ENCODE assay signal across 11 cellular contexts in genomic region chr10:43905502-43906236, GRCh38.
DNase-seq lines count a peak whose midpoint lies in the region; ATAC-seq, FAIRE-seq and TF ChIP-seq lines count a peak whose summit lies in the region.
"Had no signal": no experiment of that assay in that cellular context is flagged by ENCODE, and none has a peak within 500 bp of the region (broad histone marks: within the 10 kb centered on the region; RNA-seq: fewer than 3 reads in every experiment).

No MANE protein-coding gene starts in this region.

- H3K4me2 ChIP-seq in astrocyte (ENCODE audit: low read length): no peak overlapping the region

- TF ChIP-seq CTCF in astrocyte (IDR thresholded peaks at IDR 0.05; ENCODE audit: insufficient read depth, low read depth, low read length) (no peak), gastroesophageal sphincter (IDR thresholded peaks at IDR 0.05) (no peak), nephron (IDR thresholded peaks at IDR 0.05; ENCODE audit: unreplicated experiment in 3 of 3) (no peak), vagina (IDR thresholded peaks at IDR 0.05) (no peak), tibial nerve (IDR thresholded peaks at IDR 0.05) (no peak)

- H3K9me3 Mint-ChIP-seq in astrocyte (ENCODE audit: unreplicated experiment) (peaks cover 2% of the 10 kb centered on the region), nephron (no peaks in the 10 kb centered on the region)
- H3K9me3 Mint-ChIP-seq in naive thymus-derived CD4-positive, alpha-beta T cell: no peaks in the 10 kb centered on the region

- H3K36me3 ChIP-seq in astrocyte (ENCODE audit: insufficient read depth, low read length) (no peaks in the 10 kb centered on the region), gastroesophageal sphincter (no peaks in the 10 kb centered on the region), vagina (no peaks in the 10 kb centered on the region), tibial nerve (no peaks in the 10 kb centered on the region)
- no peaks in the 10 kb centered on the region for H3K36me3 ChIP-seq in naive thymus-derived CD4-positive, alpha-beta T cell (ENCODE audit: control insufficient read depth in 2 of 3, insufficient read depth in 3 of 3, low read length in 3 of 3)

- H3K27me3 ChIP-seq in astrocyte (ENCODE audit: insufficient read depth, low read length) (no peaks in the 10 kb centered on the region), gastroesophageal sphincter (no peaks in the 10 kb centered on the region), vagina (no peaks in the 10 kb centered on the region), tibial nerve (no peaks in the 10 kb centered on the region)
- H3K27me3 ChIP-seq in naive thymus-derived CD4-positive, alpha-beta T cell (ENCODE audit: control insufficient read depth in 2 of 2, insufficient read depth in 2 of 2, low read length in 2 of 2): no peaks in the 10 kb centered on the region

- H3K36me3 Mint-ChIP-seq in astrocyte (ENCODE audit: low read depth, unreplicated experiment) (no peaks in the 10 kb centered on the region), nephron (ENCODE audit: low read depth) (no peaks in the 10 kb centered on the region)
- no peaks in the 10 kb centered on the region for H3K36me3 Mint-ChIP-seq in naive thymus-derived CD4-positive, alpha-beta T cell

- peak; percentile 47 for ATAC-seq in gastroesophageal sphincter
- ATAC-seq in naive thymus-derived CD4-positive, alpha-beta T cell: no peak

- H4K20me1 ChIP-seq in astrocyte (ENCODE audit: insufficient read depth, low read length): no peaks in the 10 kb centered on the region

- H3K27ac ChIP-seq in astrocyte (ENCODE audit: low read depth, low read length) (no peak overlapping the region), gastroesophageal sphincter (peak overlapping the region in 3 of 4 donors; percentile 49 to 57 (median 53)), vagina (peak overlapping the region; percentile 48), tibial nerve (peak overlapping the region in 2 of 4 donors; percentile 58 to 68)
- H3K27ac ChIP-seq in naive thymus-derived CD4-positive, alpha-beta T cell (ENCODE audit: low read depth, low read length): no peak overlapping the region
- H3K27ac ChIP-seq: HL-60 had no signal

- H3K27ac Mint-ChIP-seq in astrocyte (ENCODE audit: unreplicated experiment): peak overlapping the region; percentile 13
- H3K27ac Mint-ChIP-seq in nephron: peak overlapping the region; percentile 76 to 97 (median 79)
- H3K27ac Mint-ChIP-seq in naive thymus-derived CD4-positive, alpha-beta T cell: no peak overlapping the region

- H3K4me3 ChIP-seq in astrocyte (ENCODE audit: insufficient read depth, low read depth, low read length) (no peak overlapping the region), gastroesophageal sphincter (no peak overlapping the region), vagina (no peak overlapping the region), tibial nerve (no peak overlapping the region)
- H3K4me3 ChIP-seq in naive thymus-derived CD4-positive, alpha-beta T cell (ENCODE audit: low read length): no peak overlapping the region

- DNase-seq in astrocyte (ENCODE audit: low read depth): peak; percentile 22
- no peak for DNase-seq in vagina (ENCODE audit: extremely low spot score in 2 of 2)
- no peak for DNase-seq in NCI-H1694 treated with DMSO at 0.1 percent for 48 hours (lab: John Stamatoyannopoulos, UW)
- no peak for DNase-seq in tibial nerve (ENCODE audit: low spot score in 2 of 2)
- DNase-seq in naive thymus-derived CD4-positive, alpha-beta T cell: no peak
- DNase-seq: activated naive CD4-positive, alpha-beta T cell; central memory CD4-positive, alpha-beta T cell; stimulated activated CD4-positive, alpha-beta T cell treated with anti-CD3 and anti-CD28 coated beads, Interleukin-4, amount 100 ng/mL, for 1 hour had no signal

- H3K4me1 ChIP-seq in astrocyte (ENCODE audit: insufficient read depth, low read length) (no peaks in the 10 kb centered on the region), gastroesophageal sphincter (peaks cover 0 to 40% (median 15%) of the 10 kb centered on the region in 3 donors), vagina (peaks cover 17% of the 10 kb centered on the region), tibial nerve (peaks cover 0 to 29% (median 8%) of the 10 kb centered on the region in 4 donors)
- H3K4me1 ChIP-seq in naive thymus-derived CD4-positive, alpha-beta T cell (ENCODE audit: control insufficient read depth in 2 of 2, insufficient read depth in 2 of 2, low read length in 2 of 2): no peaks in the 10 kb centered on the region

- CTCF ChIA-PET in naive thymus-derived CD4-positive, alpha-beta T cell (lab: Charles Lee): no interaction called here

- no peak for FAIRE-seq in astrocyte (lab: Jason Lieb, UNC)

- intact Hi-C loops in vagina (cut with DNase I): no loop called here
- intact Hi-C loops in naive thymus-derived CD4-positive, alpha-beta T cell (cut with micrococcal nuclease): no loop called here

- no peak overlapping the region for H3K9ac ChIP-seq in astrocyte (ENCODE audit: low read length)

- TF ChIP-seq EP300 in gastroesophageal sphincter (IDR thresholded peaks at IDR 0.05) (no peak), tibial nerve (IDR thresholded peaks at IDR 0.05) (no peak)

- H3K79me2 ChIP-seq in astrocyte (ENCODE audit: insufficient read depth, low read length): no peaks in the 10 kb centered on the region

- POLR2A ChIA-PET in naive thymus-derived CD4-positive, alpha-beta T cell (lab: Charles Lee): no interaction called here

- H3K4me1 Mint-ChIP-seq in astrocyte (ENCODE audit: low read depth, unreplicated experiment): peaks cover 28% of the 10 kb centered on the region
- peaks cover 60% of the 10 kb centered on the region for H3K4me1 Mint-ChIP-seq in nephron
- no peaks in the 10 kb centered on the region for H3K4me1 Mint-ChIP-seq in naive thymus-derived CD4-positive, alpha-beta T cell

- TF ChIP-seq POLR2A in gastroesophageal sphincter (IDR thresholded peaks at IDR 0.05): no peak
- TF ChIP-seq POLR2A in vagina (IDR thresholded peaks at IDR 0.05): no peak
- no peak for TF ChIP-seq POLR2A in tibial nerve (IDR thresholded peaks at IDR 0.05)

- H3K27me3 Mint-ChIP-seq in astrocyte (ENCODE audit: low read depth, unreplicated experiment) (peaks cover 16% of the 10 kb centered on the region), nephron (ENCODE audit: low read depth) (peaks cover 8% of the 10 kb centered on the region)
- H3K27me3 Mint-ChIP-seq in naive thymus-derived CD4-positive, alpha-beta T cell: peaks cover 4 to 24% (median 15%) of the 10 kb centered on the region in 5 donors

- WGBS in gastroesophageal sphincter (ENCODE audit: low coverage in 1 of 2), 2 donors: 24 to 48% methylated on average over 7 to 10 of the region's 10 CpGs
- WGBS in tibial nerve, 2 donors: 10 to 24% methylated on average over 10 of the region's 10 CpGs

- H2AFZ ChIP-seq in astrocyte (ENCODE audit: low read depth, low read length): no peak overlapping the region

- H3K4me3 Mint-ChIP-seq in astrocyte (ENCODE audit: unreplicated experiment) (no peak overlapping the region), nephron (peak overlapping the region; percentile 45 to 53 (median 45))
- H3K4me3 Mint-ChIP-seq in naive thymus-derived CD4-positive, alpha-beta T cell: no peak overlapping the region

- H3K9me3 ChIP-seq in astrocyte (ENCODE audit: insufficient read depth, low read depth, low read length) (no peaks in the 10 kb centered on the region), gastroesophageal sphincter (no peaks in the 10 kb centered on the region), vagina (no peaks in the 10 kb centered on the region), tibial nerve (no peaks in the 10 kb centered on the region)
- H3K9me3 ChIP-seq in naive thymus-derived CD4-positive, alpha-beta T cell (ENCODE audit: control insufficient read depth in 2 of 3, low read length in 3 of 3): no peaks in the 10 kb centered on the region

Comparison
In these comparisons a context has a peak if more than half of its experiments do, and no peak if none do; other contexts are left out.
1. H3K27ac ChIP-seq: peak in gastroesophageal sphincter (3 of 4) and vagina (single experiment); none in astrocyte (single experiment) and naive thymus-derived CD4-positive, alpha-beta T cell (single experiment).
2. H3K27ac Mint-ChIP-seq: peak in astrocyte (single experiment) and nephron (3 of 3); none in naive thymus-derived CD4-positive, alpha-beta T cell (0 of 9).
3. H3K4me3 Mint-ChIP-seq: peak in nephron (3 of 3); none in astrocyte (single experiment) and naive thymus-derived CD4-positive, alpha-beta T cell (0 of 10).